19 cellular contexts compared by ENCODE assay signal in the genomic region with DNA sequence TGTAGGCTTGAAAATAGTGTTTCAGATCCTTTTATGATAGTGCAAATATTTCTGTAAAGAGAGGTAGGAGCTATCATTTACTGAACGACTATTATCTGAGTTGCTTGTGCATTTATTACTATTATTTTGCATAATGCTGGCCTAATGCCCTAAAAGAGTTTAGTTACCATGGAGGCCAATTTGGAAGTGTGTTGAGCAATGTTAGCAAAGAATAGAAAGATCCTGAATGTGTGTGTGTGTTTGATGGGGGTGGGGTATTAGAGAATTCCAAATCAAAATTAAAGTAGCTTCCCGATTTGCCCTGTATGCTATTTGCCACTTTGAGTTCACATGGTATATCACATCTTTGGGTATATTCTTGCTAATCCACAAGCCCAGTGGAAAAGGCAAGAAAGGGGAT. TPM values are rescaled to one million over a fixed set of nuclear protein-coding genes. Genes with fewer than 3 reads are reported as not detected.
DNase-seq lines count a peak whose midpoint lies in the region; ATAC-seq and TF ChIP-seq lines count a peak whose summit lies in the region.
"Had no signal": no experiment of that assay in that cellular context is flagged by ENCODE, and none has a peak within 500 bp of the region (broad histone marks: within the 10 kb centered on the region; RNA-seq: fewer than 3 reads in every experiment).

No MANE protein-coding gene starts in this region.

- H3K9me3 ChIP-seq in heart left ventricle = no peaks in the 10 kb centered on the region
- no peaks in the 10 kb centered on the region for H3K9me3 ChIP-seq in osteoblast (ENCODE audit: low read depth, low read length)
- H3K9me3 ChIP-seq: A549, BLaER1 had no signal

- no peak overlapping the region for H3K4me2 ChIP-seq in osteoblast (ENCODE audit: insufficient read depth, low read length)
- H3K4me2 ChIP-seq: A549, BLaER1, GM23338 had no signal

- no peaks in the 10 kb centered on the region for H3K27me3 ChIP-seq in heart left ventricle
- no peaks in the 10 kb centered on the region for H3K27me3 ChIP-seq in osteoblast (ENCODE audit: insufficient read depth, low read length)
- H3K27me3 ChIP-seq: BLaER1 had no signal

- no peaks in the 10 kb centered on the region for H3K4me1 ChIP-seq in heart left ventricle
- H3K4me1 ChIP-seq in osteoblast (ENCODE audit: insufficient read depth, low read length) = no peaks in the 10 kb centered on the region
- H3K4me1 ChIP-seq: A549, BLaER1 had no signal

- TF ChIP-seq CTCF in heart left ventricle (IDR thresholded peaks at IDR 0.05) (no peak), osteoblast (IDR thresholded peaks at IDR 0.05; ENCODE audit: extremely low read depth, low read depth, low read length) (no peak)

- no peaks in the 10 kb centered on the region for H3K79me2 ChIP-seq in osteoblast (ENCODE audit: insufficient read depth, low read length)

- H3K4me1 Mint-ChIP-seq in activated T-helper 1 cell treated with anti-CD3 and anti-CD28 coated beads, Interleukin-12 subunit alpha, Interleukin-12 subunit beta, Interleukin-2, Interleukin-4 antibody, amounts not matched to agents 30 ng/mL and 10 ng/mL and 1 ng/mL, durations not matched to agents 14 hours and 24 hours and 36 hours (ENCODE audit: low read depth) = no peaks in the 10 kb centered on the region
- H3K4me1 Mint-ChIP-seq: CD4-positive, alpha-beta memory T cell had no signal

- no peak overlapping the region for H3K4me3 ChIP-seq in heart left ventricle
- H3K4me3 ChIP-seq in osteoblast (ENCODE audit: insufficient read depth, low read length) = no peak overlapping the region
- H3K4me3 ChIP-seq: A549, BLaER1, GM23338 had no signal

- intact Hi-C loops in left ventricle myocardium superior (cut with micrococcal nuclease) (no loop called here), heart left ventricle (cut with DNase I) (no loop called here)
- intact Hi-C loops in activated T-helper 1 cell treated with anti-CD3 and anti-CD28 coated beads, Interleukin-12 subunit alpha, Interleukin-12 subunit beta, Interleukin-2, Interleukin-4 antibody, amounts not matched to agents 30 ng/mL and 10 ng/mL and 1 ng/mL, durations not matched to agents 14 hours and 24 hours and 36 hours (cut with micrococcal nuclease) = no loop called here

- no peak overlapping the region for H3K27ac ChIP-seq in heart left ventricle
- H3K27ac ChIP-seq in osteoblast (ENCODE audit: low read depth, low read length) = no peak overlapping the region
- H3K27ac ChIP-seq: 22Rv1, A549, BLaER1 had no signal

- H3K36me3 Mint-ChIP-seq in activated T-helper 1 cell treated with anti-CD3 and anti-CD28 coated beads, Interleukin-12 subunit alpha, Interleukin-12 subunit beta, Interleukin-2, Interleukin-4 antibody, amounts not matched to agents 30 ng/mL and 10 ng/mL and 1 ng/mL, durations not matched to agents 14 hours and 24 hours and 36 hours (ENCODE audit: low read depth) = no peaks in the 10 kb centered on the region
- H3K36me3 Mint-ChIP-seq: CD14-positive monocyte; CD4-positive, alpha-beta memory T cell had no signal

- H3K4me3 Mint-ChIP-seq in activated T-helper 1 cell treated with anti-CD3 and anti-CD28 coated beads, Interleukin-12 subunit alpha, Interleukin-12 subunit beta, Interleukin-2, Interleukin-4 antibody, amounts not matched to agents 30 ng/mL and 10 ng/mL and 1 ng/mL, durations not matched to agents 14 hours and 24 hours and 36 hours = no peak overlapping the region
- H3K4me3 Mint-ChIP-seq: CD14-positive monocyte; CD4-positive, alpha-beta memory T cell; GM23338 had no signal

- 72 to 80% (median 74%) methylated on average over 2 of the region's 2 CpGs for WGBS in heart left ventricle, 4 donors

- H3K36me3 ChIP-seq in heart left ventricle = no peaks in the 10 kb centered on the region
- no peaks in the 10 kb centered on the region for H3K36me3 ChIP-seq in osteoblast (ENCODE audit: insufficient read depth, low read length)
- H3K36me3 ChIP-seq: BLaER1 had no signal

- H3K9me3 Mint-ChIP-seq in activated T-helper 1 cell treated with anti-CD3 and anti-CD28 coated beads, Interleukin-12 subunit alpha, Interleukin-12 subunit beta, Interleukin-2, Interleukin-4 antibody, amounts not matched to agents 30 ng/mL and 10 ng/mL and 1 ng/mL, durations not matched to agents 14 hours and 24 hours and 36 hours = no peaks in the 10 kb centered on the region
- H3K9me3 Mint-ChIP-seq: CD14-positive monocyte; CD4-positive, alpha-beta memory T cell; GM23338 had no signal

- H3K27ac Mint-ChIP-seq in activated T-helper 1 cell treated with anti-CD3 and anti-CD28 coated beads, Interleukin-12 subunit alpha, Interleukin-12 subunit beta, Interleukin-2, Interleukin-4 antibody, amounts not matched to agents 30 ng/mL and 10 ng/mL and 1 ng/mL, durations not matched to agents 14 hours and 24 hours and 36 hours = no peak overlapping the region
- H3K27ac Mint-ChIP-seq: CD14-positive monocyte; CD4-positive, alpha-beta memory T cell; GM23338 had no signal

- DNase-seq in left ventricle myocardium superior = no peak
- no peak for DNase-seq in heart left ventricle
- peak; percentile 28 for DNase-seq in fibroblast of gingiva (ENCODE audit: low read depth)
- no peak for DNase-seq in osteoblast (ENCODE audit: insufficient read length, low spot score, missing footprints)
- DNase-seq in stromal cell of bone marrow (ENCODE audit: low read depth) = peak; percentile 2
- DNase-seq in activated T-helper 1 cell treated with anti-CD3 and anti-CD28 coated beads, Interleukin-12 subunit alpha, Interleukin-12 subunit beta, Interleukin-2, Interleukin-4 antibody, amounts not matched to agents 30 ng/mL and 10 ng/mL and 1 ng/mL, durations not matched to agents 14 hours and 24 hours and 36 hours (ENCODE audit: low spot score) = no peak
- no peak for DNase-seq in stimulated activated CD4-positive, alpha-beta T cell treated with anti-CD3 and anti-CD28 coated beads, Interleukin-4, amount 100 ng/mL, for 24 hours
- DNase-seq in activated naive CD4-positive, alpha-beta T cell (lab: John Stamatoyannopoulos, UW) = no peak
- DNase-seq: CD4-positive, alpha-beta memory T cell; DMS153; DMS79; GDM1; HCEC 1CT had no signal

- no peaks in the 10 kb centered on the region for H4K20me1 ChIP-seq in osteoblast (ENCODE audit: insufficient read depth, low read length)
- H4K20me1 ChIP-seq: BLaER1 had no signal

- no peak for TF ChIP-seq POLR2A in heart left ventricle (IDR thresholded peaks at IDR 0.05)

- peak; percentile 29 for ATAC-seq in left ventricle myocardium superior
- ATAC-seq in heart left ventricle = no peak
- ATAC-seq: A549, GM23338 had no signal

- peaks cover 2% of the 10 kb centered on the region for H3K27me3 Mint-ChIP-seq in activated T-helper 1 cell treated with anti-CD3 and anti-CD28 coated beads, Interleukin-12 subunit alpha, Interleukin-12 subunit beta, Interleukin-2, Interleukin-4 antibody, amounts not matched to agents 30 ng/mL and 10 ng/mL and 1 ng/mL, durations not matched to agents 14 hours and 24 hours and 36 hours (ENCODE audit: insufficient read depth)

- H2AFZ ChIP-seq in osteoblast (ENCODE audit: low read length) = peak overlapping the region; percentile 37
- H2AFZ ChIP-seq: GM23338 had no signal

RNA-seq across cellular contexts. Expression of a gene that starts 45.5 kb away (rescaled TPM):
- total RNA-seq in left ventricle myocardium superior = not detected
- not detected for total RNA-seq in heart left ventricle
- not detected for polyA plus RNA-seq in heart left ventricle
- total RNA-seq in osteoblast = not detected in 2 replicates
- not detected in 2 replicates for total RNA-seq in activated T-helper 1 cell treated with anti-CD3 and anti-CD28 coated beads, Interleukin-12 subunit alpha, Interleukin-12 subunit beta, Interleukin-2, Interleukin-4 antibody, amounts not matched to agents 30 ng/mL and 10 ng/mL and 1 ng/mL, durations not matched to agents 14 hours and 24 hours and 36 hours
- total RNA-seq: CD4-positive, alpha-beta memory T cell; Daoy; GM23338 had no signal
- polyA plus RNA-seq: A549; CD14-positive monocyte; CD4-positive, alpha-beta memory T cell; GM23338 had no signal

Comparison
In these comparisons a context has a peak if more than half of its experiments do, and no peak if none do; other contexts are left out.
1. DNase-seq: peak in fibroblast of gingiva (single experiment) and stromal cell of bone marrow (single experiment); none in left ventricle myocardium superior (single experiment), heart left ventricle (0 of 5), osteoblast (single experiment), activated T-helper 1 cell treated with anti-CD3 and anti-CD28 coated beads, Interleukin-12 subunit alpha, Interleukin-12 subunit beta, Interleukin-2, Interleukin-4 antibody, amounts not matched to agents 30 ng/mL and 10 ng/mL and 1 ng/mL, durations not matched to agents 14 hours and 24 hours and 36 hours (single experiment), stimulated activated CD4-positive, alpha-beta T cell treated with anti-CD3 and anti-CD28 coated beads, Interleukin-4, amount 100 ng/mL, for 24 hours (single experiment) and activated naive CD4-positive, alpha-beta T cell (0 of 4).